In the genomic region with DNA sequence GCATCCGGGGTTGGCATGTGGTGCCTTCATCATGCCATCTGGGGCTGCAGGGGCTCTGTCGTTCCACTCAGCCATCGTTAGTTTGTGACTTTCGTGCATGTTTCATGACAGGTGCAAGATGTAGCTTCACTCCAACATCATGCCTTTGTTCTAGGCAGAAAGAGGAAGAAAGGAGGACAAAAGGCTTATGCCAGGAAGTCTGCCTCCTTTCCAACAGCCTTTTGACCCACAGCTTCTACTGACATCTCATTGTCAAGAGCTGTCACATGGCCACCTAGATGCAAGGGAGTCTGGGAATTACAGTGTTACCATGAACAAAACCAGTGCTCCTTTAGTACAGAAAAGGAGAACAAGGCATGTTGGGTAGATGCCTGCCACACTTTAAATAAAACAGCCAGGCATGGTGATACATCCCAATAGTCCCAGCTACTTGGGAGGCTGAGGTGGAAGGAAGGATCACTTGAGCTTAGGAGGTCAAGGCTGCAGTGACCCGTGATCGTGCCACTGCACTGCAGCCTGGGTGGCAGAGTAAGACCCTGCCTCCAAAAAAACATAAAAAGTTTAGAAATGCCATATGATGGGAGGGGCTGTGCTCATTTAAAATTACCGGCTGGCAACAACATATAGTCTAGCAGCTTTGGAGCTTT, we compare ENCODE assay signal across 13 cellular contexts. TPM values are rescaled to one million over a fixed set of nuclear protein-coding genes. Genes with fewer than 3 reads are reported as not detected.
DNase-seq lines count a peak whose midpoint lies in the region; ATAC-seq and TF ChIP-seq lines count a peak whose summit lies in the region.
"Had no signal": no experiment of that assay in that cellular context is flagged by ENCODE, and none has a peak within 500 bp of the region (broad histone marks: within the 10 kb centered on the region; RNA-seq: fewer than 3 reads in every experiment).

No MANE protein-coding gene starts in this region.

- TF ChIP-seq CTCF in colonic mucosa (IDR thresholded peaks at IDR 0.05) (no peak), psoas muscle (IDR thresholded peaks at IDR 0.05) (no peak)

- H3K4me1 ChIP-seq in colonic mucosa (peaks cover 14% of the 10 kb centered on the region), psoas muscle (peaks cover 3% of the 10 kb centered on the region)

- 53 to 66% (median 56%) methylated on average over 7 of the region's 7 CpGs for WGBS in psoas muscle, 3 donors

- H3K9me3 ChIP-seq in colonic mucosa (no peaks in the 10 kb centered on the region), psoas muscle (no peaks in the 10 kb centered on the region)

- H3K4me3 ChIP-seq in colonic mucosa (no peak overlapping the region), psoas muscle (no peak overlapping the region)

- H3K27ac ChIP-seq in colonic mucosa (peak overlapping the region; percentile 60), psoas muscle (no peak overlapping the region)

- H3K36me3 ChIP-seq in colonic mucosa, result no peaks in the 10 kb centered on the region
- H3K36me3 ChIP-seq in psoas muscle (ENCODE audit: insufficient read depth in 1 of 2, low read depth in 1 of 2), result peaks cover 0 to under 1% of the 10 kb centered on the region in 2 donors

- H3K27me3 ChIP-seq in colonic mucosa (no peaks in the 10 kb centered on the region), psoas muscle (ENCODE audit: insufficient read depth in 3 of 3, low read length in 2 of 3) (no peaks in the 10 kb centered on the region)

- peak; percentile 50 to 63 for DNase-seq in AML-193 (lab: John Stamatoyannopoulos, UW)
- peak; percentile 19 for DNase-seq in GDM1 (lab: John Stamatoyannopoulos, UW)
- peak; percentile 83 for DNase-seq in NCI-H69 (lab: John Stamatoyannopoulos, UW)
- DNase-seq in colonic mucosa, result peak; percentile 38
- DNase-seq in psoas muscle, result no peak
- no peak for DNase-seq in HUDEP-2 (lab: John Stamatoyannopoulos, UW; ENCODE audit: unreplicated experiment in 76 of 76)
- no peak for DNase-seq in mesenteric fat pad (ENCODE audit: low spot score)
- DNase-seq in sciatic nerve (ENCODE audit: low spot score), result no peak
- DNase-seq: HFFc6; NCI-H2227 treated with DMSO at 0.1 percent for 48 hours; RPMI8226; stimulated activated CD4-positive, alpha-beta T cell treated with anti-CD3 and anti-CD28 coated beads, Interleukin-4, amount 100 ng/mL, for 1 hour; stimulated activated naive CD8-positive, alpha-beta T cell treated with anti-CD3 and anti-CD28 coated beads, Interleukin-15, Interleukin-2, amounts not matched to agents 100 U/mL and 50 U/mL, for 24 hours had no signal

- intact Hi-C loops in colonic mucosa (cut with DNase I), result no loop called here
- intact Hi-C loops in psoas muscle (cut with DNase I), result no loop called here
- intact Hi-C loops in sciatic nerve (cut with DNase I), result no loop called here

- H3K9ac ChIP-seq in colonic mucosa (ENCODE audit: low read depth in 2 of 2, low read length in 2 of 2), result no peak overlapping the region

- no peak for ATAC-seq in psoas muscle
- no peak for ATAC-seq in sciatic nerve
- ATAC-seq: stimulated activated naive CD8-positive, alpha-beta T cell treated with anti-CD3 and anti-CD28 coated beads, Interleukin-15, Interleukin-2, amounts not matched to agents 100 U/mL and 50 U/mL, for 24 hours had no signal

RNA-seq across cellular contexts. Expression of a gene that starts 7.3 kb away (rescaled TPM):
- total RNA-seq in colonic mucosa (10 to 100 TPM; 72.5 to 78.8 TPM), psoas muscle (10 to 100 TPM; 12.8 to 20.7 (median 14.3) TPM), mesenteric fat pad (19.6 TPM), sciatic nerve (15.6 TPM)
- polyA plus RNA-seq in psoas muscle, result 1 to 10 TPM; 3.1 to 7.4 (median 4.7) TPM

RNA-seq across cellular contexts. Expression of a gene that starts 29.0 kb away (rescaled TPM):
- 1 to 10 TPM; 2.2 TPM for total RNA-seq in colonic mucosa
- 1 to 10 TPM in 3 of 4 donors, under 1 TPM in 1; 0.64 to 1.9 (median 1.2) TPM for total RNA-seq in psoas muscle
- 1 to 10 TPM; 1.2 to 1.8 (median 1.8) TPM for polyA plus RNA-seq in psoas muscle
- total RNA-seq in mesenteric fat pad, result 14.9 TPM
- total RNA-seq in sciatic nerve, result 15.4 TPM

Comparison
In these comparisons a context has a peak if more than half of its experiments do, and no peak if none do; other contexts are left out.
1. DNase-seq: peak in AML-193 (2 of 2), GDM1 (single experiment), NCI-H69 (single experiment) and colonic mucosa (single experiment); none in psoas muscle (0 of 2), HUDEP-2 (0 of 76), mesenteric fat pad (single experiment) and sciatic nerve (single experiment).